Comparison of ENCODE assay signal across 28 cellular contexts in genomic region chr18:25535495-25535894, GRCh38.
"Had no signal": no experiment of that assay in that cellular context is flagged by ENCODE, and none has a peak within 500 bp of the region (broad histone marks: within the 10 kb centered on the region; RNA-seq: fewer than 3 reads in every experiment).

No MANE protein-coding gene starts in this region.

- DNase-seq: activated CD4-positive, alpha-beta T cell treated with anti-CD3 and anti-CD28 coated beads for 48 hours; activated CD4-positive, alpha-beta T cell treated with anti-CD3 and anti-CD28 coated beads, Interleukin-2, amount 50 U/mL, for 48 hours; activated CD8-positive, alpha-beta memory T cell treated with anti-CD3 and anti-CD28 coated beads, Interleukin-2, amount 50 U/mL, for 4 hours; activated effector memory CD4-positive, alpha-beta T cell treated with anti-CD3 and anti-CD28 coated beads, Interleukin-2, amount 50 U/mL, for 16 hours; activated naive CD4-positive, alpha-beta T cell treated with anti-CD3 and anti-CD28 coated beads for 36 hours; activated naive CD8-positive, alpha-beta T cell treated with anti-CD3 and anti-CD28 coated beads for 36 hours; activated T-cell treated with anti-CD3 and anti-CD28 coated beads, Interleukin-2, amount 50 U/mL, for 1 hour; adrenal gland; aorta; body of pancreas; dermis blood vessel endothelial cell; effector CD4-positive, alpha-beta T cell; foreskin melanocyte; glutamatergic neuron; left lung; lower lobe of right lung; mesendoderm; natural killer cell; stimulated activated CD4-positive, alpha-beta T cell treated with anti-CD3 and anti-CD28 coated beads, Interleukin-1b, Interleukin-23, amount 100 ng/mL, for 48 hours; stimulated activated naive B cell treated with anti-CD40 and anti-IgM and Interleukin-4, amounts not matched to agents 10 μg/mL and 1 μg/mL and 100 μg/mL, for 72 hours; tibial artery; upper lobe of right lung; WERI-Rb-1 had no signal

- H3K27me3 ChIP-seq: adrenal gland, body of pancreas, esophagus muscularis mucosa, right atrium auricular region, suprapubic skin, tibial artery, upper lobe of right lung had no signal

- H3K27ac ChIP-seq: adrenal gland, body of pancreas, esophagus muscularis mucosa, left lung, lower lobe of right lung, right atrium auricular region, suprapubic skin, tibial artery, upper lobe of right lung, WERI-Rb-1 had no signal

- ATAC-seq: activated CD4-positive, CD25-positive, alpha-beta regulatory T cell treated with anti-CD3 and anti-CD28 coated beads, Interleukin-2, amount 50 U/mL, for 24 hours; body of pancreas; left lung; lower lobe of right lung; natural killer cell; stimulated activated naive B cell treated with anti-CD40 and anti-IgM and Interleukin-4, amounts not matched to agents 10 μg/mL and 1 μg/mL and 100 μg/mL, for 72 hours; upper lobe of right lung had no signal

- H3K36me3 ChIP-seq: adrenal gland, esophagus muscularis mucosa, left lung, lower lobe of right lung, right atrium auricular region, suprapubic skin, tibial artery, upper lobe of right lung, WERI-Rb-1 had no signal

- H3K9me3 ChIP-seq: adrenal gland, body of pancreas, esophagus muscularis mucosa, left lung, lower lobe of right lung, right atrium auricular region, suprapubic skin, upper lobe of right lung had no signal

- H3K4me3 ChIP-seq: adrenal gland, body of pancreas, esophagus muscularis mucosa, left lung, lower lobe of right lung, right atrium auricular region, smooth muscle cell, suprapubic skin, tibial artery, upper lobe of right lung had no signal

- H3K4me1 ChIP-seq: adrenal gland, body of pancreas, esophagus muscularis mucosa, left lung, lower lobe of right lung, right atrium auricular region, suprapubic skin, tibial artery, upper lobe of right lung had no signal

- H3K4me2 ChIP-seq: smooth muscle cell had no signal
